Comparison of ENCODE assay signal across 26 cellular contexts in the genomic region with DNA sequence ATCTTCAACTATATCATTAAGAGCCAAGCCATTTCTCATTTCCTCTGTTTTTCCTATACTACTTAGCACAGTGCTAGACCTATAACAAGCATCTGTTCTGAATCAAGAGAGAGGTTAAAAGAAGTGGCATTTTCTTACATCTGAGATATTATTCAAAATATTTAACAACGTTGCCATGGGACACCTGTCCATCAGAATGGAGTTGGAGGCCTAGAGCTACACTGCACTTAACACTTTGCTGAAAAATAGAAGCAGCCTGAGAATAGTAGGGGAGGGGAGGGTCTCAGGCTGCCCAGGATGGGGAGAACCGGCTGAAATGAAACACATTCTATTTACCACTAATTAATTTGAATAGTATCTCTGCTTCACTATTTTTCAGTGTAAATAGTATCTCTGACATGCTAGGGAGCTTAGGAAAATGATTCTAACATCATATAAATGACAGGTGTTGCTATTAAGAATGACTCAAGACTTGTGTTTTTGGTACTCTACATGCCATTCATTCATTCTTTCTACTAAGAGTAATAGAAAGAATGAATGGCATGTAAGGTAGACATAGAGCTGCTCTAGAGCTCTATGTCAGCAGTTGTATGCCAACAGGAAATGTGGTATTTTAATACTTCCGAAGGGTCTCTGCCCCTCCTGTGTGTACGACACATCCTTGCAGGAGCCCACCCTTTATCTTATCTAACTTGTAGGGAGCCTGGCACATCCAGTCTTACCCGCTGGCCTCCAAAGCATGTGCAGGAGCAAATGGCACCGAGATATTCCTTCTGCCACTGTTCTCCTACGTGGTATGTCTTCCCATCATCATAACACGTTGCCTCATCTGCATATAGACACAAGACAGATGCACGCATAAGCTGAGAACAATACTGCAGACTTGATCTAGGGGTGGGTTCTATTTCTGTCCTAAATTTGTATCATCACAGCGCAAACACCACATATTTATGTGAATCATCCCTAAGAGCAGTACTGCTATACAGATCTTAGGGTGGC. TPM values are rescaled to one million over a fixed set of nuclear protein-coding genes. Genes with fewer than 3 reads are reported as not detected.
DNase-seq lines count a peak whose midpoint lies in the region; FAIRE-seq and TF ChIP-seq lines count a peak whose summit lies in the region.
"Had no signal": no experiment of that assay in that cellular context is flagged by ENCODE, and none has a peak within 500 bp of the region (broad histone marks: within the 10 kb centered on the region; RNA-seq: fewer than 3 reads in every experiment).

No MANE protein-coding gene starts in this region.

- 87 to 92% (median 88%) methylated on average over 10 of the region's 10 CpGs for WGBS in ovary, 3 donors

- no peaks in the 10 kb centered on the region for H3F3A ChIP-seq in neural progenitor cell (ENCODE audit: low read depth)

- POLR2A ChIA-PET in endothelial cell of umbilical vein (lab: Charles Lee) = no interaction called here

- H3K27ac ChIP-seq in endothelial cell of umbilical vein (ENCODE audit: insufficient read depth, low read depth, low read length) = no peak overlapping the region
- H3K27ac ChIP-seq in osteoblast (ENCODE audit: low read depth, low read length) = peak overlapping the region; percentile 63
- H3K27ac ChIP-seq in neural progenitor cell = no peak overlapping the region
- H3K27ac ChIP-seq in ovary = no peak overlapping the region
- H3K27ac ChIP-seq: cardiac muscle cell, foreskin keratinocyte, hepatocyte, spleen, VCaP had no signal

- CTCF ChIA-PET in endothelial cell of umbilical vein (lab: Charles Lee) = no interaction called here

- TF ChIP-seq POLR2A in GM12892 (IDR thresholded peaks at IDR 0.05; ENCODE audit: low read depth, low read length) = no peak
- peak; percentile 31 for TF ChIP-seq POLR2A in endothelial cell of umbilical vein (IDR thresholded peaks at IDR 0.05; ENCODE audit: low read depth, low read length)
- no peak for TF ChIP-seq POLR2A in ovary (IDR thresholded peaks at IDR 0.05)

- H3K9ac ChIP-seq in endothelial cell of umbilical vein (replicated peaks; ENCODE audit: extremely low read depth, insufficient read depth, low read length) = no peak overlapping the region
- no peak overlapping the region for H3K9ac ChIP-seq in neural progenitor cell

- intact Hi-C loops in endothelial cell of umbilical vein (cut with micrococcal nuclease) (loop anchor here (5.0 kb wide), 1 partner anchor 33 kb away; no protein-coding TSS in a partner anchor), ovary (cut with DNase I) (no loop called here)

- H2AFZ ChIP-seq in endothelial cell of umbilical vein (ENCODE audit: low read depth, low read length) (no peak overlapping the region), osteoblast (ENCODE audit: low read length) (no peak overlapping the region), neural progenitor cell (replicated peaks) (no peak overlapping the region)
- H2AFZ ChIP-seq: hepatocyte had no signal

- H3K4me1 ChIP-seq in endothelial cell of umbilical vein (ENCODE audit: control insufficient read depth, extremely low read depth, insufficient read depth, low read length) (no peaks in the 10 kb centered on the region), osteoblast (ENCODE audit: insufficient read depth, low read length) (peaks cover 2% of the 10 kb centered on the region), neural progenitor cell (no peaks in the 10 kb centered on the region), ovary (ENCODE audit: insufficient read depth) (no peaks in the 10 kb centered on the region)
- H3K4me1 ChIP-seq: foreskin keratinocyte, spleen had no signal

- no TSS peak for BruUV-seq in endothelial cell of umbilical vein (replicated peaks; lab: Mats Ljungman, UMichigan)

- no peaks in the 10 kb centered on the region for H3K4me1 Mint-ChIP-seq in neural progenitor cell
- H3K4me1 Mint-ChIP-seq: activated naive CD8-positive, alpha-beta T cell treated with anti-CD3 and anti-CD28 coated beads, Interleukin-2, amount 50 U/mL, for 24 hours; immature natural killer cell had no signal

- dilution Hi-C loops in endothelial cell of umbilical vein (cut with MboI; ENCODE audit: extremely low pct_ligation_motif_present, low sequenced_read_pairs) = no loop called here

- DNase-seq in GM12892 (ENCODE audit: insufficient read length) (no peak), NAMALWA (ENCODE audit: low spot score) (peak; percentile 15), endothelial cell of umbilical vein (ENCODE audit: low read depth, low spot score) (no peak), osteoblast (ENCODE audit: insufficient read length, low spot score, missing footprints) (peak; percentile 45), neural progenitor cell (ENCODE audit: low spot score) (no peak), ovary (no peak), NCI-H510A (lab: John Stamatoyannopoulos, UW) (no peak)
- DNase-seq: activated CD4-positive, alpha-beta T cell treated with anti-CD3 and anti-CD28 coated beads, Interleukin-2, amount 50 U/mL, for 4 hours; activated effector memory CD4-positive, alpha-beta T cell treated with anti-CD3 and anti-CD28 coated beads, Interleukin-2, amount 50 U/mL, for 16 hours; activated naive CD8-positive, alpha-beta T cell treated with anti-CD3 and anti-CD28 coated beads, Interleukin-2, amount 50 U/mL, for 24 hours; DMS79 treated with DMSO at 0.1 percent for 48 hours; GOT3; immature natural killer cell; NCI-H1417; NCI-H526; RPMI8226; spleen; stimulated activated CD4-positive, alpha-beta T cell treated with anti-CD3 and anti-CD28 coated beads, Interleukin-4, amount 100 ng/mL, for 24 hours; stimulated activated naive CD4-positive, alpha-beta T cell treated with Interleukin-2 at 50 U/mL for 16 hours had no signal

- H3K4me3 Mint-ChIP-seq in neural progenitor cell = no peak overlapping the region
- H3K4me3 Mint-ChIP-seq: activated naive CD8-positive, alpha-beta T cell treated with anti-CD3 and anti-CD28 coated beads, Interleukin-2, amount 50 U/mL, for 24 hours; B cell; dendritic cell treated with granulocyte-macrophage colony-stimulating factor and Interleukin-4, amounts not matched to agents 40 ng/mL and 50 ng/mL, for 4 days; immature natural killer cell had no signal

- H3K27me3 ChIP-seq in endothelial cell of umbilical vein (ENCODE audit: control insufficient read depth in 2 of 2, insufficient read depth in 2 of 2, low read length in 2 of 2) = no peaks in the 10 kb centered on the region
- H3K27me3 ChIP-seq in osteoblast (ENCODE audit: insufficient read depth, low read length) = no peaks in the 10 kb centered on the region
- no peaks in the 10 kb centered on the region for H3K27me3 ChIP-seq in neural progenitor cell
- H3K27me3 ChIP-seq in ovary = no peaks in the 10 kb centered on the region
- H3K27me3 ChIP-seq: cardiac muscle cell, foreskin keratinocyte, hepatocyte, spleen had no signal

- TF ChIP-seq CTCF in endothelial cell of umbilical vein (IDR thresholded peaks at IDR 0.05; ENCODE audit: extremely low read depth in 1 of 2, insufficient read depth in 1 of 2, low read depth in 1 of 2, low read length in 2 of 2) (no peak), osteoblast (IDR thresholded peaks at IDR 0.05; ENCODE audit: extremely low read depth, low read depth, low read length) (no peak), neural progenitor cell (IDR thresholded peaks at IDR 0.05) (no peak), ovary (IDR thresholded peaks at IDR 0.05) (no peak)

- H3K79me2 ChIP-seq in endothelial cell of umbilical vein (ENCODE audit: control insufficient read depth, insufficient read depth, low read length) (no peaks in the 10 kb centered on the region), osteoblast (ENCODE audit: insufficient read depth, low read length) (no peaks in the 10 kb centered on the region), neural progenitor cell (ENCODE audit: low read depth) (no peaks in the 10 kb centered on the region)
- H3K79me2 ChIP-seq: hepatocyte had no signal

- H3K4me2 ChIP-seq in endothelial cell of umbilical vein (ENCODE audit: insufficient read depth, low read length) = no peak overlapping the region
- H3K4me2 ChIP-seq in osteoblast (ENCODE audit: insufficient read depth, low read length) = no peak overlapping the region
- no peak overlapping the region for H3K4me2 ChIP-seq in neural progenitor cell
- H3K4me2 ChIP-seq: hepatocyte had no signal

- H3K9me3 ChIP-seq in endothelial cell of umbilical vein (replicated peaks; ENCODE audit: control insufficient read depth, insufficient read depth, low read length) (no peaks in the 10 kb centered on the region), osteoblast (ENCODE audit: low read depth, low read length) (no peaks in the 10 kb centered on the region), neural progenitor cell (ENCODE audit: low read depth) (no peaks in the 10 kb centered on the region), ovary (no peaks in the 10 kb centered on the region)
- H3K9me3 ChIP-seq: spleen had no signal

- peak; percentile 71 for FAIRE-seq in GM12892 (lab: Jason Lieb, UNC)
- no peak for FAIRE-seq in endothelial cell of umbilical vein (lab: Jason Lieb, UNC)
- FAIRE-seq: endometrium had no signal

- peaks cover 34% of the 10 kb centered on the region for H3K36me3 Mint-ChIP-seq in neural progenitor cell

- H4K20me1 ChIP-seq in endothelial cell of umbilical vein (replicated peaks; ENCODE audit: control insufficient read depth, extremely low read depth, insufficient read depth, low read length) (no peaks in the 10 kb centered on the region), osteoblast (ENCODE audit: insufficient read depth, low read length) (peaks cover 57% of the 10 kb centered on the region), neural progenitor cell (ENCODE audit: low read depth) (no peaks in the 10 kb centered on the region)

- peaks cover 53 to 74% of the 10 kb centered on the region in 2 experiments for H3K36me3 ChIP-seq in endothelial cell of umbilical vein (ENCODE audit: control insufficient read depth in 2 of 2, extremely low read depth in 1 of 2, insufficient read depth in 2 of 2, low read length in 2 of 2)
- peaks cover 99% of the 10 kb centered on the region for H3K36me3 ChIP-seq in osteoblast (ENCODE audit: insufficient read depth, low read length)
- no peaks in the 10 kb centered on the region for H3K36me3 ChIP-seq in neural progenitor cell
- no peaks in the 10 kb centered on the region for H3K36me3 ChIP-seq in ovary

- no peaks in the 10 kb centered on the region for H3K9me3 Mint-ChIP-seq in neural progenitor cell
- H3K9me3 Mint-ChIP-seq: dendritic cell treated with granulocyte-macrophage colony-stimulating factor and Interleukin-4, amounts not matched to agents 40 ng/mL and 50 ng/mL, for 4 days; immature natural killer cell had no signal

- H3K27ac Mint-ChIP-seq in neural progenitor cell = no peak overlapping the region
- H3K27ac Mint-ChIP-seq: activated naive CD8-positive, alpha-beta T cell treated with anti-CD3 and anti-CD28 coated beads, Interleukin-2, amount 50 U/mL, for 24 hours; B cell; dendritic cell treated with granulocyte-macrophage colony-stimulating factor and Interleukin-4, amounts not matched to agents 40 ng/mL and 50 ng/mL, for 4 days; immature natural killer cell had no signal

- TF ChIP-seq EP300 in ovary (IDR thresholded peaks at IDR 0.05) = no peak

- no peak overlapping the region for H3K4me3 ChIP-seq in endothelial cell of umbilical vein (replicated peaks in 1 of 3; ENCODE audit: insufficient read depth in 1 of 3, low read depth in 1 of 3, low read length in 3 of 3)
- no peak overlapping the region for H3K4me3 ChIP-seq in osteoblast (ENCODE audit: insufficient read depth, low read length)
- H3K4me3 ChIP-seq in neural progenitor cell = no peak overlapping the region
- no peak overlapping the region for H3K4me3 ChIP-seq in ovary
- H3K4me3 ChIP-seq: cardiac muscle cell, hepatocyte, spleen had no signal

- H3K9me1 ChIP-seq in endothelial cell of umbilical vein (replicated peaks; ENCODE audit: control insufficient read depth, extremely low read depth, insufficient read depth, low read length) = no peaks in the 10 kb centered on the region

- H3K27me3 Mint-ChIP-seq in neural progenitor cell (ENCODE audit: insufficient read depth, low read depth) = no peaks in the 10 kb centered on the region
- H3K27me3 Mint-ChIP-seq: activated naive CD8-positive, alpha-beta T cell treated with anti-CD3 and anti-CD28 coated beads, Interleukin-2, amount 50 U/mL, for 24 hours; B cell; dendritic cell treated with granulocyte-macrophage colony-stimulating factor and Interleukin-4, amounts not matched to agents 40 ng/mL and 50 ng/mL, for 4 days had no signal

RNA-seq across cellular contexts. Expression of a gene that starts 52.6 kb away (rescaled TPM):
- 239 TPM for polyA plus RNA-seq in GM12892 (2012; ENCODE audit: missing spikeins)
- total RNA-seq in endothelial cell of umbilical vein = 73.9 and 80.2 TPM in 2 replicates
- polyA plus RNA-seq in endothelial cell of umbilical vein = 23.8 and 29.5 TPM in 2 replicates
- 44.5 and 56.5 TPM in 2 replicates for polyA plus RNA-seq in endothelial cell of umbilical vein (2011; cell fraction: cytosol; rRNA removed)
- polyA plus RNA-seq in endothelial cell of umbilical vein (2011; cell fraction: nucleus; rRNA removed) = 61.3 and 77.8 TPM in 2 replicates
- 115 and 144 TPM in 2 replicates for polyA plus RNA-seq in endothelial cell of umbilical vein (2012)
- polyA minus RNA-seq in endothelial cell of umbilical vein = 56.8 and 59.9 TPM in 2 replicates
- polyA minus RNA-seq in endothelial cell of umbilical vein (2011; cell fraction: cytosol; rRNA and poly(A)+ RNA removed) = 95.6 TPM
- polyA minus RNA-seq in endothelial cell of umbilical vein (2011; cell fraction: nucleus; rRNA and poly(A)+ RNA removed) = 23.1 and 32.7 TPM in 2 replicates
- total RNA-seq in osteoblast = 17.7 and 21.5 TPM in 2 replicates
- 23.9 and 43.2 TPM in 2 replicates for total RNA-seq in neural progenitor cell (ENCODE audit: low replicate concordance)
- total RNA-seq in ovary = 10 to 100 TPM; 20.8 to 74.5 (median 63.7) TPM
- 100 to 1,000 TPM in 1 of 2 donors, 10 to 100 TPM in 1; 60.9 to 126 TPM for polyA plus RNA-seq in ovary

Comparison
In these comparisons a context has a peak if more than half of its experiments do, and no peak if none do; other contexts are left out.
1. DNase-seq: peak in NAMALWA (single experiment) and osteoblast (single experiment); none in GM12892 (single experiment), endothelial cell of umbilical vein (single experiment), neural progenitor cell (single experiment), ovary (0 of 5) and NCI-H510A (single experiment).